Comparison of ENCODE assay signal across 14 cellular contexts in the genomic region with DNA sequence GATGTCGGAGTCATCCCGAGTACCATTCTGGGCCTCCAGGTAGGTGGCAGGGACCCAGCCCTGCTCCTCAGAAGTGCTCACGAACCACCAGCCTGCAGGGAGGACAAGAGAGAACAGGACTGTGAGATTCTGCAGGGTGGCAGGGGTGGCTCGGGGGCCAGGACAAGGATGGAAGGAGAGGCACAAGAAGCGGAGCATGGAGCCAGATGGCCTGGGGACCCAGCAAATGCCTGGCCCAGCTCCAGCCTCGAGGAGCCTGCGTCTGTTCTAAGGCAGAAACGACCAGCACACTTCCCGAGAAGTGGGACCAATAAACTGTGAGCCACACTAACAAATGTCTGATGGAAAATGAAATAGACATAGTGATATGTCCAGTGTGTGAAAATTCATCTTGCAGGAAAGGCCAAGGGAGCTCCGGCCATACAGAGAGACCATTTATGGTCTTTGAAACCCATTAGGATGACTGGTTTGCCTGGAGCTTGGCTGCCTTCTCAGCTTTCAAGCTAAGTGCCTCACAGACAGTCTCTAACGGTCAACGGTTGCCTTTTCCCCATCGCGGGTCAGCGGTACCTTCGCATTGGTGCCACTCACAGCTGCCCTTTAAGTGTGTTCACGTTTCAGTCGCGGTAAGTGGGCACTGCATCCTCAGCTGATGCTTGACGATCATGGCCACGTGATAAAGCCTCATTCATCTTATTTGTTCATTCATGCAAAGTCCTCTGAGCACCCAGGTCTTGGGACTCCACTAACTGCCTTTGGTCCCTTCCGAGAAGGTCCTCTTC.
DNase-seq lines count a peak whose midpoint lies in the region; ATAC-seq and TF ChIP-seq lines count a peak whose summit lies in the region.
"Had no signal": no experiment of that assay in that cellular context is flagged by ENCODE, and none has a peak within 500 bp of the region (broad histone marks: within the 10 kb centered on the region; RNA-seq: fewer than 3 reads in every experiment).

No MANE protein-coding gene starts in this region.

- WGBS in right cardiac atrium: 81% methylated on average over 22 of the region's 22 CpGs
- no CpG with 5 or more reads among the region's 22 CpGs for WGBS in H9 (ENCODE audit: extremely low coverage, insufficient read length, low lambda C conversion rate)

- no peak overlapping the region for H3K18ac ChIP-seq in H9 (ENCODE audit: insufficient read length, low read depth, low read length)

- H3K27me3 ChIP-seq in right cardiac atrium (ENCODE audit: control insufficient read depth, insufficient read depth) (no peaks in the 10 kb centered on the region), right atrium auricular region (no peaks in the 10 kb centered on the region), PC-9 (ENCODE audit: insufficient read depth, low read depth) (no peaks in the 10 kb centered on the region), H9 (ENCODE audit: insufficient read depth, low read length) (no peaks in the 10 kb centered on the region)

- peak overlapping the region; percentile 83 for H3K27ac Mint-ChIP-seq in neural crest cell (ENCODE audit: unreplicated experiment)
- H3K27ac Mint-ChIP-seq in H9: peak overlapping the region in 1 of 3 experiments; percentile 90; a peak in 4 of 7 replicates
- H3K27ac Mint-ChIP-seq: T-helper 17 cell had no signal

- H2BK120ac ChIP-seq in H9 (ENCODE audit: low read depth, low read length, poor library complexity, severe bottlenecking): no peak overlapping the region

- H4K5ac ChIP-seq in H9 (ENCODE audit: insufficient read length, low read depth, low read length): no peak overlapping the region

- CTCF ChIA-PET in RWPE1 (lab: Yijun Ruan, JAX): interaction anchor here (0.7 kb wide), 1 partner anchor 12 kb away, joined by 5 read pairs; no protein-coding TSS in a partner anchor
- CTCF ChIA-PET in PC-9 (lab: Charles Lee): no interaction called here

- H3K23ac ChIP-seq in H9 (ENCODE audit: insufficient read length, low read depth, low read length): no peak overlapping the region

- H3K9me2 ChIP-seq in PC-9 (ENCODE audit: insufficient read depth): no peaks in the 10 kb centered on the region

- no TSS peak for BruUV-seq in PC-9 (replicated peaks; lab: Mats Ljungman, UMichigan)

- no peak overlapping the region for H4K91ac ChIP-seq in H9 (ENCODE audit: insufficient read length, low read depth, low read length)

- H2AFZ ChIP-seq in PC-9: no peak overlapping the region
- H2AFZ ChIP-seq in H9 (ENCODE audit: low read length): no peak overlapping the region

- peaks cover 40% of the 10 kb centered on the region for H3K36me3 ChIP-seq in right atrium auricular region
- H3K36me3 ChIP-seq in PC-9 (ENCODE audit: low read depth): no peaks in the 10 kb centered on the region

- H3K4me1 ChIP-seq in right cardiac atrium (ENCODE audit: control insufficient read depth, insufficient read depth, low read length): no peaks in the 10 kb centered on the region
- H3K4me1 ChIP-seq in right atrium auricular region: peaks cover 0 to 10% of the 10 kb centered on the region in 2 donors
- H3K4me1 ChIP-seq in PC-9 (replicated peaks; ENCODE audit: insufficient read depth): no peaks in the 10 kb centered on the region
- H3K4me1 ChIP-seq in H9 (ENCODE audit: insufficient read depth, low read length): no peaks in the 10 kb centered on the region

- no peak overlapping the region for H2BK20ac ChIP-seq in H9 (ENCODE audit: low read depth, low read length, poor library complexity, severe bottlenecking)

- DNase-seq in right cardiac atrium (peak in 2 of 3 donors; percentile 66 to 68), right atrium auricular region (ENCODE audit: low spot score) (no peak), RWPE1 (ENCODE audit: low spot score) (no peak), neural crest cell (ENCODE audit: low read depth, low spot score) (no peak), PC-9 (no peak), H9 (no peak), NCI-H2227 (lab: John Stamatoyannopoulos, UW; ENCODE audit: unreplicated experiment) (no peak)
- DNase-seq: CD8-positive, alpha-beta memory T cell; MV-4-11; NCI-H2029 treated with DMSO at 0.1 percent for 48 hours; NCI-H524 treated with DMSO at 0.1 percent for 48 hours; NK-92 treated with Interleukin-12 subunit alpha and Interleukin-12 subunit beta, amount 100 ng/mL, for 24 hours; T-helper 17 cell had no signal

- H3K4me3 Mint-ChIP-seq in neural crest cell: no peak overlapping the region
- H3K4me3 Mint-ChIP-seq in H9: no peak overlapping the region
- H3K4me3 Mint-ChIP-seq: CD8-positive, alpha-beta memory T cell; T-helper 17 cell had no signal

- H2BK5ac ChIP-seq in H9 (ENCODE audit: insufficient read length, low read length): no peak overlapping the region

- H3T11ph ChIP-seq in H9 (ENCODE audit: low read length): no peak overlapping the region

- no peak overlapping the region for H3K9ac ChIP-seq in H9 (ENCODE audit: extremely low read depth, insufficient read length, low read length)

- no peak overlapping the region for H4K8ac ChIP-seq in H9 (replicated peaks; ENCODE audit: insufficient read length, low read depth, low read length)

- POLR2A ChIA-PET in RWPE1 (lab: Yijun Ruan, JAX; ENCODE audit: low non-redundant PET) (interaction anchor here (0.6 kb wide), 1 partner anchor 11 kb away, joined by 3 read pairs; no protein-coding TSS in a partner anchor), PC-9 (lab: Charles Lee; ENCODE audit: unreplicated experiment) (no interaction called here)

- ATAC-seq in right cardiac atrium: no peak
- ATAC-seq: HCT116, T-helper 17 cell had no signal

- H3K36me3 Mint-ChIP-seq in neural crest cell (ENCODE audit: low read depth) (peaks cover 5% of the 10 kb centered on the region), H9 (ENCODE audit: insufficient read depth in 1 of 3, low read depth in 3 of 3) (peaks cover 0 to 5% (median 4%) of the 10 kb centered on the region in 3 experiments; a peak in 4 of 7 replicates)

- H3K27ac ChIP-seq in right cardiac atrium (ENCODE audit: low read length): no peak overlapping the region
- H3K27ac ChIP-seq in right atrium auricular region: no peak overlapping the region
- peak overlapping the region; percentile 36; the same call in 1 of the 2 replicates for H3K27ac ChIP-seq in RWPE1
- no peak overlapping the region for H3K27ac ChIP-seq in PC-9
- no peak overlapping the region for H3K27ac ChIP-seq in H9 (ENCODE audit: insufficient read length, low read depth, low read length)

- H3K9me3 Mint-ChIP-seq in neural crest cell (no peaks in the 10 kb centered on the region), H9 (no peaks in the 10 kb centered on the region)
- H3K9me3 Mint-ChIP-seq: CD8-positive, alpha-beta memory T cell had no signal

- H3F3A ChIP-seq in PC-9 (ENCODE audit: insufficient read depth, low read depth): no peaks in the 10 kb centered on the region

- H3K9me3 ChIP-seq in right cardiac atrium (ENCODE audit: control insufficient read depth, low read length) (no peaks in the 10 kb centered on the region), right atrium auricular region (no peaks in the 10 kb centered on the region), PC-9 (ENCODE audit: insufficient read depth, low read depth) (no peaks in the 10 kb centered on the region), H9 (ENCODE audit: control insufficient read depth, low read depth, low read length) (no peaks in the 10 kb centered on the region)

- H4K20me1 ChIP-seq in PC-9 (ENCODE audit: insufficient read depth): no peaks in the 10 kb centered on the region
- no peaks in the 10 kb centered on the region for H4K20me1 ChIP-seq in H9 (ENCODE audit: control insufficient read depth, insufficient read depth, insufficient read length)

- no peak overlapping the region for H2BK12ac ChIP-seq in H9 (ENCODE audit: insufficient read length, low read depth, low read length)

- H2AK5ac ChIP-seq in H9 (ENCODE audit: insufficient read length, low read length): no peak overlapping the region

- H3K27me3 Mint-ChIP-seq in neural crest cell (ENCODE audit: low read depth) (no peaks in the 10 kb centered on the region), H9 (ENCODE audit: low read depth) (no peaks in the 10 kb centered on the region; the same call in 1 of the 2 replicates)
- H3K27me3 Mint-ChIP-seq: T-helper 17 cell had no signal

- no peaks in the 10 kb centered on the region for H3K79me1 ChIP-seq in H9 (ENCODE audit: insufficient read depth, low read depth, low read length, poor library complexity, severe bottlenecking)

- no peak overlapping the region for H3K14ac ChIP-seq in H9 (ENCODE audit: insufficient read depth, low read length)

- H3K4me2 ChIP-seq in PC-9 (no peak overlapping the region), H9 (ENCODE audit: insufficient read depth, insufficient read length, low read length) (no peak overlapping the region)

- H3K56ac ChIP-seq in H9 (ENCODE audit: insufficient read length, low read depth, low read length): no peak overlapping the region

- H3K4me3 ChIP-seq in right cardiac atrium (ENCODE audit: low read length) (no peak overlapping the region), right atrium auricular region (no peak overlapping the region), PC-9 (no peak overlapping the region)

- intact Hi-C loops in right cardiac atrium (cut with DNase I) (no loop called here), PC-9 (cut with micrococcal nuclease; ENCODE audit: unreplicated experiment) (no loop called here)

- H2BK15ac ChIP-seq in H9 (ENCODE audit: low read depth, low read length): no peak overlapping the region

- no peaks in the 10 kb centered on the region for H3K79me2 ChIP-seq in PC-9 (ENCODE audit: low read depth)
- H3K79me2 ChIP-seq in H9 (ENCODE audit: insufficient read depth, low read length): no peaks in the 10 kb centered on the region

- TF ChIP-seq CTCF in right atrium auricular region (IDR thresholded peaks at IDR 0.05): no peak
- no peak for TF ChIP-seq CTCF in RWPE1 (conservative IDR thresholded peaks at IDR 0.05; ENCODE audit: low read depth)
- TF ChIP-seq CTCF in neural crest cell (conservative IDR thresholded peaks at IDR 0.05): no peak
- no peak for TF ChIP-seq CTCF in PC-9 (conservative IDR thresholded peaks at IDR 0.05)
- no peak for TF ChIP-seq CTCF in H9 (conservative IDR thresholded peaks at IDR 0.05)

- H3K4me1 Mint-ChIP-seq in neural crest cell (no peaks in the 10 kb centered on the region), H9 (0 out of 4 replicates have a peak, but pooled peaks cover 0 to 8% of the 10 kb centered on the region in 2 experiments)
- H3K4me1 Mint-ChIP-seq: T-helper 17 cell had no signal

- no peaks in the 10 kb centered on the region for H3K23me2 ChIP-seq in H9 (ENCODE audit: insufficient read length, low read depth, low read length, poor library complexity, severe bottlenecking)

- H3K4ac ChIP-seq in H9 (ENCODE audit: low read depth, low read length): no peak overlapping the region

Comparison
In these comparisons a context has a peak if more than half of its experiments do, and no peak if none do; other contexts are left out.
1. DNase-seq: peak in right cardiac atrium (2 of 3); none in right atrium auricular region (single experiment), RWPE1 (single experiment), neural crest cell (single experiment), PC-9 (0 of 2), H9 (single experiment) and NCI-H2227 (single experiment).